Comparison of ENCODE assay signal across 8 cellular contexts in the genomic region with DNA sequence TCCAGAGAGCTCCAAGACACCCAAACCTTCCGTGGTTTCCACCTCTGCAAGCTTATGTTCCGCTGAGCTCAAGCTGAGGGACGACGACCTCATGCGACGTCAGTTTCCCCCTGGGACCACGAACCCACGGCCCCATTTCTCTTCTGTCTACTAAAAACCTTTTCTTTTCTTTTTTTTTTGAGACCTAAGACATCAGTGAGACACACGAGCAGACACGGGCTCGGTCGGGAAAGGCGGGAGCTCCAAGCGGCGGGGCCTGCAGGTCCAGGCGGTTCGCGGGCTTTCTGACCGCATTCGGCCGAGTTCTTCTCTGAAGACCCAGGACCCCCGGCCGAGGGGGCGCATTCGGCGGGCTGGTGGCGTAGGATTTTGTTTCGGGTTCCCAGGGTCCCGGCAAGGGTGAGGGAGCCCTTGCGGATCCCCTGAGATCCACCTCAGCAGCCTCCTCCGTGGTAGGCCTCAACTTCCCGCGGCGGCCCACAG. TPM values are rescaled to one million over a fixed set of nuclear protein-coding genes. Genes with fewer than 3 reads are reported as not detected.
DNase-seq lines count a peak whose midpoint lies in the region; ATAC-seq and TF ChIP-seq lines count a peak whose summit lies in the region.

No MANE protein-coding gene starts in this region.

- peaks cover 13% of the 10 kb centered on the region; the same call in 1 of the 2 replicates for H3K36me3 ChIP-seq in HUES48 (ENCODE audit: control insufficient read depth, insufficient read depth, low read length)
- peaks cover 14% of the 10 kb centered on the region for H3K36me3 ChIP-seq in lower lobe of right lung
- peaks cover 0 to under 1% of the 10 kb centered on the region in 2 donors for H3K36me3 ChIP-seq in vagina

- peak overlapping the region; percentile 98 for H3K4me3 ChIP-seq in HUES48 (ENCODE audit: low read depth, low read length)
- peak overlapping the region; percentile 76 for H3K4me3 ChIP-seq in astrocyte of the spinal cord (ENCODE audit: low read depth, low read length)
- H3K4me3 ChIP-seq in lower lobe of right lung, result peak overlapping the region; percentile 85
- peak overlapping the region; percentile 89 to 98 for H3K4me3 ChIP-seq in vagina

- intact Hi-C loops in lower lobe of right lung (cut with DNase I) (no loop called here), vagina (cut with DNase I) (loop anchor here (10.0 kb wide), 1 partner anchor 348 kb away; no protein-coding TSS in a partner anchor)

- no peaks in the 10 kb centered on the region for H3K9me3 ChIP-seq in HUES48 (ENCODE audit: control insufficient read depth, insufficient read depth, low read length)
- H3K9me3 ChIP-seq in lower lobe of right lung, result no peaks in the 10 kb centered on the region
- H3K9me3 ChIP-seq in vagina, result no peaks in the 10 kb centered on the region

- peak; percentile 28 for DNase-seq in stimulated activated CD4-positive, alpha-beta T cell treated with anti-CD3 and anti-CD28 coated beads, Interleukin-1b, Interleukin-23, amount 100 ng/mL, for 48 hours
- no peak for DNase-seq in stimulated activated CD4-positive, alpha-beta T cell treated with anti-CD3 and anti-CD28 coated beads, Interleukin-12 subunit alpha, Interleukin-12 subunit beta, amount 100 ng/mL, for 4 hours
- no peak for DNase-seq in astrocyte of the spinal cord (ENCODE audit: low read depth, low spot score)
- no peak for DNase-seq in lower lobe of right lung
- DNase-seq in vagina (ENCODE audit: extremely low spot score in 2 of 2), result no peak
- DNase-seq in HPDE6-E6E7 (ENCODE audit: extremely low spot score), result no peak
- no peak for DNase-seq in omental fat pad (ENCODE audit: low spot score)

- TF ChIP-seq POLR2A in vagina (IDR thresholded peaks at IDR 0.05), result no peak

- no peaks in the 10 kb centered on the region for H3K27me3 ChIP-seq in HUES48 (ENCODE audit: control insufficient read depth, insufficient read depth, low read length)
- H3K27me3 ChIP-seq in lower lobe of right lung (ENCODE audit: low read depth), result no peaks in the 10 kb centered on the region
- H3K27me3 ChIP-seq in vagina, result no peaks in the 10 kb centered on the region

- H3K27ac ChIP-seq in HUES48 (ENCODE audit: low read depth, low read length), result peak overlapping the region; percentile 92
- H3K27ac ChIP-seq in lower lobe of right lung, result peak overlapping the region; percentile 92
- H3K27ac ChIP-seq in vagina, result no peak overlapping the region

- TF ChIP-seq CTCF in astrocyte of the spinal cord (IDR thresholded peaks at IDR 0.05; ENCODE audit: low read depth, low read length), result no peak
- TF ChIP-seq CTCF in lower lobe of right lung (IDR thresholded peaks at IDR 0.05), result no peak
- no peak for TF ChIP-seq CTCF in vagina (IDR thresholded peaks at IDR 0.05)
- no peak for TF ChIP-seq CTCF in omental fat pad (IDR thresholded peaks at IDR 0.05)

- H3K4me1 ChIP-seq in HUES48 (ENCODE audit: control insufficient read depth, insufficient read depth, low read length), result peaks cover 21% of the 10 kb centered on the region
- H3K4me1 ChIP-seq in lower lobe of right lung, result peaks cover 28% of the 10 kb centered on the region
- H3K4me1 ChIP-seq in vagina, result peaks cover 34% of the 10 kb centered on the region

- ATAC-seq in lower lobe of right lung (no peak), omental fat pad (ENCODE audit: low FRiP score) (no peak)

- in situ Hi-C loops in astrocyte of the spinal cord (cut with HindIII; ENCODE audit: low sequenced_read_pairs), result no loop called here

- H3K9ac ChIP-seq in HUES48 (ENCODE audit: low read depth, low read length), result peak overlapping the region; percentile 90

RNA-seq across cellular contexts. Expression of a gene that starts 0.4 kb away (rescaled TPM):
- total RNA-seq in lower lobe of right lung (9.5 TPM), vagina (2.9 TPM), omental fat pad (1 to 10 TPM in 2 of 4 donors, under 1 TPM in 2; 0.44 to 2.4 (median 0.91) TPM)

RNA-seq across cellular contexts. Expression of a gene that starts 0.7 kb away (rescaled TPM):
- total RNA-seq in lower lobe of right lung (36.5 TPM), vagina (35.8 TPM), omental fat pad (10 to 100 TPM; 23.0 to 51.7 (median 24.4) TPM)

RNA-seq across cellular contexts. Expression of a gene that starts 37.1 kb away (rescaled TPM):
- 20.4 TPM for total RNA-seq in lower lobe of right lung
- 11.3 TPM for total RNA-seq in vagina
- total RNA-seq in omental fat pad, result 10 to 100 TPM in 1 of 4 donors, 1 to 10 TPM in 3; 5.4 to 12.7 (median 9.3) TPM

RNA-seq across cellular contexts. Expression of a gene that starts 37.9 kb away (rescaled TPM):
- total RNA-seq in lower lobe of right lung (96.2 TPM), vagina (115 TPM), omental fat pad (100 to 1,000 TPM in 1 of 4 donors, 10 to 100 TPM in 3; 63.8 to 129 (median 76.6) TPM)
